ENCODE assay signal across 10 cellular contexts in the genomic region with DNA sequence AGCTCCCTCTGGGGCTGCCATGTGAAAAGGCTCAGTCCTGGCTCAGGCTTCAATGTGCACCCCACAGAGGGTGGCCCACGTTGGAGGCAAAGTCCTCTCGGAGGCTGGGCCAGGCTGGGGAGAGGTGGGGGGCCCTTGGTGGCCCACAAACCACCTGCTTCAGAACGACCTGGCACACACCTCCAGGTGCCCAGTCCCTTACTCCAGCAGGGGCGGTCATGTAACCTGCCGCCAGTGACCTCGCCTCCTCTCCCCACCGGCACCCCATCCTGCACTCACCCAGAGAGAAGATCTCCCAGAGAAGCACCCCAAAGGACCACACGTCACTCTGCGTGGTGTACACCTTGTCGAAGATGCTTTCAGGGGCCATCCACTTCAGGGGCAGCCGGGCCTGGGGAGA. TPM values are rescaled to one million over a fixed set of nuclear protein-coding genes. Genes with fewer than 3 reads are reported as not detected.
"Had no signal": no experiment of that assay in that cellular context is flagged by ENCODE, and none has a peak within 500 bp of the region (broad histone marks: within the 10 kb centered on the region; RNA-seq: fewer than 3 reads in every experiment).

No MANE protein-coding gene starts in this region.

- H3K27ac ChIP-seq: HL-60 had no signal

- H3K4me3 ChIP-seq: HAP-1, K562 had no signal

- FAIRE-seq: K562 had no signal

- H3K4me1 ChIP-seq: HAP-1 had no signal

- DNase-seq: GOT3, H7, HFFc6, IMR-90 had no signal

- H3K27ac Mint-ChIP-seq: HFFc6 had no signal

- ATAC-seq: HCT116, K562 had no signal

- H3K36me3 ChIP-seq: HAP-1 had no signal

- H3K4me3 Mint-ChIP-seq: HFFc6 had no signal

- H3K9me3 ChIP-seq: HAP-1 had no signal

RNA-seq across cellular contexts. Expression of a gene that starts 22.5 kb away (rescaled TPM):
- total RNA-seq: H4, H7, HFFc6, HT1080, IMR-90 had no signal
- polyA plus RNA-seq: IMR-90, K562 had no signal

RNA-seq across cellular contexts. Expression of a gene that starts 35.6 kb away (rescaled TPM):
- total RNA-seq: H4, HFFc6 had no signal
